ENCODE assay signal across 17 cellular contexts in genomic region chr7:132919776-132920175, GRCh38.
DNase-seq lines count a peak whose midpoint lies in the region; TF ChIP-seq lines count a peak whose summit lies in the region.
"Had no signal": no experiment of that assay in that cellular context is flagged by ENCODE, and none has a peak within 500 bp of the region (broad histone marks: within the 10 kb centered on the region; RNA-seq: fewer than 3 reads in every experiment).

No MANE protein-coding gene starts in this region.

- H3K9me3 Mint-ChIP-seq in MCF 10A (ENCODE audit: unreplicated experiment) = no peaks in the 10 kb centered on the region
- H3K9me3 Mint-ChIP-seq: CD8-positive, alpha-beta T cell had no signal

- no peaks in the 10 kb centered on the region for H3K27me3 ChIP-seq in mammary epithelial cell (ENCODE audit: insufficient read depth, low read length)

- no peak overlapping the region for H3K4me3 Mint-ChIP-seq in MCF 10A (ENCODE audit: unreplicated experiment)
- H3K4me3 Mint-ChIP-seq: B cell; CD8-positive, alpha-beta T cell had no signal

- no peak for TF ChIP-seq CTCF in MCF 10A (IDR thresholded peaks at IDR 0.05; ENCODE audit: unreplicated experiment)
- TF ChIP-seq CTCF in mammary epithelial cell (conservative IDR thresholded peaks at IDR 0.05 in 1 of 2, IDR thresholded peaks at IDR 0.05 in 1 of 2; ENCODE audit: extremely low read depth in 1 of 2, insufficient read depth in 1 of 2, low read depth in 1 of 2, low read length in 2 of 2) = no peak
- TF ChIP-seq CTCF in foreskin fibroblast (IDR thresholded peaks at IDR 0.05; ENCODE audit: low read depth, low read length) = no peak

- POLR2A ChIA-PET in MCF 10A (lab: Yijun Ruan, JAX) = no interaction called here

- H3K4me1 Mint-ChIP-seq in MCF 10A (ENCODE audit: insufficient read depth, unreplicated experiment) = no peaks in the 10 kb centered on the region
- H3K4me1 Mint-ChIP-seq: B cell had no signal

- H3K4me1 ChIP-seq in mammary epithelial cell (ENCODE audit: insufficient read depth, low read length) = no peaks in the 10 kb centered on the region

- in situ Hi-C loops in mammary epithelial cell (cut with MboI; ENCODE audit: low sequenced_read_pairs in 2 of 2) (no loop called here), KBM-7 (cut with MboI; ENCODE audit: low pct_unique_long_range_greater_than_20kb, low sequenced_read_pairs) (no loop called here)

- BruUV-seq in MCF 10A (replicated peaks; lab: Mats Ljungman, UMichigan) (no TSS peak), mammary epithelial cell (replicated peaks; lab: Mats Ljungman, UMichigan) (no TSS peak)

- H3K4me2 ChIP-seq in mammary epithelial cell (ENCODE audit: insufficient read depth, low read depth, low read length) = no peak overlapping the region

- 79% methylated on average over 4 of the region's 4 CpGs for WGBS in mammary epithelial cell (ENCODE audit: low coverage, missing lambda C conversion rate)

- intact Hi-C loops in MCF 10A (cut with micrococcal nuclease) = no loop called here
- intact Hi-C loops in mammary epithelial cell (cut with micrococcal nuclease) = no loop called here

- CTCF ChIA-PET in MCF 10A (lab: Yijun Ruan, JAX) = interaction anchor here (0.5 kb wide), 1 partner anchor 1097 kb away, joined by 3 read pairs; no protein-coding TSS in a partner anchor
- CTCF ChIA-PET in mammary epithelial cell (lab: Charles Lee; ENCODE audit: low non-redundant PET) = no interaction called here

- H3K27ac Mint-ChIP-seq in MCF 10A (ENCODE audit: low read depth, unreplicated experiment) = no peak overlapping the region
- H3K27ac Mint-ChIP-seq: B cell; CD8-positive, alpha-beta T cell had no signal

- no peak overlapping the region for H3K4me3 ChIP-seq in mammary epithelial cell (replicated peaks in 1 of 3; ENCODE audit: insufficient read depth in 1 of 3, low read depth in 2 of 3, low read length in 3 of 3)
- H3K4me3 ChIP-seq in foreskin fibroblast (ENCODE audit: low read depth in 1 of 2, low read length in 2 of 2) = no peak overlapping the region
- H3K4me3 ChIP-seq: GM12878, GM23248 had no signal

- peaks cover 2% of the 10 kb centered on the region for H3K36me3 ChIP-seq in mammary epithelial cell (ENCODE audit: insufficient read depth, low read length)

- no peak overlapping the region for H3K27ac ChIP-seq in mammary epithelial cell (ENCODE audit: insufficient read depth, low read depth, low read length)
- H3K27ac ChIP-seq: GM23248, HL-60 had no signal

- no peak overlapping the region for H2AFZ ChIP-seq in mammary epithelial cell (ENCODE audit: low read depth, low read length)
- H2AFZ ChIP-seq: GM23248 had no signal

- DNase-seq in MCF 10A (ENCODE audit: unreplicated experiment) (peak; percentile 7), mammary epithelial cell (no peak), fibroblast of gingiva (ENCODE audit: low read depth) (peak; percentile 29), foreskin fibroblast (peak; percentile 24 to 64), NAMALWA (ENCODE audit: low spot score) (no peak), KBM-7 (no peak), OCI-M1 (lab: John Stamatoyannopoulos, UW) (no peak)
- DNase-seq in activated CD8-positive, alpha-beta memory T cell treated with anti-CD3 and anti-CD28 coated beads, Interleukin-2, amount 50 U/mL, for 48 hours = no peak
- DNase-seq: 8988T; C1 segment of cervical spinal cord; Caco-2; CD8-positive, alpha-beta T cell; DMS53; GM23248 had no signal

- H3K36me3 Mint-ChIP-seq in MCF 10A (ENCODE audit: insufficient read depth, unreplicated experiment) = peaks cover 13% of the 10 kb centered on the region

- no peaks in the 10 kb centered on the region for H3K27me3 Mint-ChIP-seq in MCF 10A (ENCODE audit: insufficient read depth, unreplicated experiment)
- H3K27me3 Mint-ChIP-seq: B cell had no signal

- dilution Hi-C loops in mammary epithelial cell (cut with HindIII; ENCODE audit: low sequenced_read_pairs) = no loop called here

- H4K20me1 ChIP-seq in mammary epithelial cell (ENCODE audit: insufficient read depth, low read length) = no peaks in the 10 kb centered on the region

- no peaks in the 10 kb centered on the region for H3K9me3 ChIP-seq in mammary epithelial cell (replicated peaks; ENCODE audit: insufficient read depth, low read length)
- H3K9me3 ChIP-seq: Caco-2 had no signal

- H3K79me2 ChIP-seq in mammary epithelial cell (ENCODE audit: insufficient read depth, low read length) = peaks cover 9% of the 10 kb centered on the region

- H3K9ac ChIP-seq in mammary epithelial cell (ENCODE audit: insufficient read depth, low read length) = no peak overlapping the region
- H3K9ac ChIP-seq: GM23248 had no signal

Comparison
In these comparisons a context has a peak if more than half of its experiments do, and no peak if none do; other contexts are left out.
1. DNase-seq: peak in MCF 10A (single experiment), fibroblast of gingiva (single experiment) and foreskin fibroblast (2 of 2); none in mammary epithelial cell (single experiment), NAMALWA (single experiment), KBM-7 (single experiment), OCI-M1 (single experiment) and activated CD8-positive, alpha-beta memory T cell treated with anti-CD3 and anti-CD28 coated beads, Interleukin-2, amount 50 U/mL, for 48 hours (single experiment).